Comparison of ENCODE assay signal across 8 cellular contexts in the genomic region with DNA sequence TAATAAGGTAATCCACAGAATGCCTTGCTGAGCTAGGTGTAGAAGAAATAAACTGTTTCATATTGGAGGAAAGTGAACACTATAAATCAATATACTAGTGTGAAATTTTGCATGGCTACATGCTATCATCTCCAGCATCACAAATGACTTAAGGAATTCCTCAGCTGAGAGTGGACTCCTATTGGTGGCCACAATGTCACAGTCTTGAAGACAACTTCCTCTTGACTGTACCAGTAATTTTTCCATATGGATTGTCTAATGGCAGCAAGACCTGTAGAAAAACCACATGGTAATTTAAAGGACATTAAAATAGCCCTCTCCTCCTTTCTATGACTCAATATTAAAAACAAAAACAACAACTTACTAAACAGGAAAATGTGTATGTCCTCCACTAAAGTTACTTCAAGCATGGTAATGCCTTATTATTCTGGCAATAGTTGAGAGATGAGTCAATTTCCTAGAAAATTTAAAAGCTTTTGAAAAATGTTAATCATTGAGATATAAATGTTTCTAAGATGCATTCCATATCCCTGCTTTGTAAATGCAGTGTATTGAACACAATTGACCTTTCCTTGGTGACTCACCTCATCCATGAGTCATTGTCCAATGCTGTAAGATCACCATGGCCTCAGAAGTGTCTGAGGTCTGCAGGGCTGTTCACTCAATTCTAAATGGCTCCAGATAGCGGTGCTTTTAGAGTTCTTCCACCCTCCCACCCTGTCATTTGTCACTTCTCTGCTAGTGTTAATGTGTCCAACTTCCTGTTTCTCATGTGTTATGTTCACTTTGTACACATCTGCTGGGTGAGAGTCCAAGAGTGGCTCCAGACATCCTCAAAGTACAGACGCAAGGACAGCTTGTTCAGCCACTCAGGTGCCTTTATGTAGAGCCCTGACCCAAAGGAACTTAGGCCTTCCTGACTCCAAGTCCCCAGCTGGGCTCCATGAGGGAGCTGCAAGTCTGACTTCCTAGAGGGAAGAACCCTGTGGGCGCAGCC. TPM values are rescaled to one million over a fixed set of nuclear protein-coding genes. Genes with fewer than 3 reads are reported as not detected.
A peak's percentile ranks its signal among the peaks of the same experiment; 100 is the strongest.
DNase-seq lines count a peak whose midpoint lies in the region; ATAC-seq, FAIRE-seq and TF ChIP-seq lines count a peak whose summit lies in the region.

No MANE protein-coding gene starts in this region.

- FAIRE-seq in HTR-8/SVneo (lab: Jason Lieb, UNC): peak; percentile 90

- H3K27ac Mint-ChIP-seq in activated naive CD8-positive, alpha-beta T cell treated with anti-CD3 and anti-CD28 coated beads, Interleukin-2, amount 50 U/mL, for 24 hours: peak overlapping the region; percentile 68

- TF ChIP-seq CTCF in dorsolateral prefrontal cortex (IDR thresholded peaks at IDR 0.05 in 54 of 56, conservative IDR thresholded peaks at IDR 0.05 in 2 of 56; ENCODE audit: low read depth in 1 of 56, partially characterized antibody in 56 of 56): no peak

- peaks cover 13% of the 10 kb centered on the region for H3K4me1 Mint-ChIP-seq in activated naive CD8-positive, alpha-beta T cell treated with anti-CD3 and anti-CD28 coated beads, Interleukin-2, amount 50 U/mL, for 24 hours

- H3K36me3 Mint-ChIP-seq in activated naive CD8-positive, alpha-beta T cell treated with anti-CD3 and anti-CD28 coated beads, Interleukin-2, amount 50 U/mL, for 24 hours (ENCODE audit: low read depth): no peaks in the 10 kb centered on the region

- ATAC-seq in activated naive CD8-positive, alpha-beta T cell treated with anti-CD3 and anti-CD28 coated beads, Interleukin-2, amount 50 U/mL, for 24 hours: peak; percentile 97
- ATAC-seq in HG02678 (IDR thresholded peaks at IDR 0.05; ENCODE audit: unreplicated experiment): no peak

- peaks cover 2% of the 10 kb centered on the region for H3K27me3 Mint-ChIP-seq in activated naive CD8-positive, alpha-beta T cell treated with anti-CD3 and anti-CD28 coated beads, Interleukin-2, amount 50 U/mL, for 24 hours

- no peak overlapping the region for H3K4me3 ChIP-seq in dorsolateral prefrontal cortex

- H3K27ac ChIP-seq in caudate nucleus (ENCODE audit: low read depth, low read length): no peak overlapping the region
- H3K27ac ChIP-seq in dorsolateral prefrontal cortex: peak overlapping the region in 14 of 59 donors; percentile 2 to 50 (median 18)

- H3K9me3 Mint-ChIP-seq in activated naive CD8-positive, alpha-beta T cell treated with anti-CD3 and anti-CD28 coated beads, Interleukin-2, amount 50 U/mL, for 24 hours: no peaks in the 10 kb centered on the region

- H3K27me3 ChIP-seq in dorsolateral prefrontal cortex: no peaks in the 10 kb centered on the region

- no peak overlapping the region for H3K4me3 Mint-ChIP-seq in activated naive CD8-positive, alpha-beta T cell treated with anti-CD3 and anti-CD28 coated beads, Interleukin-2, amount 50 U/mL, for 24 hours

- intact Hi-C loops in dorsolateral prefrontal cortex (cut with DNase I): no loop called here

- peak; percentile 35 for DNase-seq in COLO668 (lab: John Stamatoyannopoulos, UW; ENCODE audit: unreplicated experiment)
- DNase-seq in HTR-8/SVneo (ENCODE audit: insufficient read length, low spot score): peak; percentile 71
- peak; percentile 42 for DNase-seq in activated naive CD8-positive, alpha-beta T cell treated with anti-CD3 and anti-CD28 coated beads, Interleukin-2, amount 50 U/mL, for 24 hours
- DNase-seq in lung microvascular endothelial cell (ENCODE audit: low read depth in 2 of 2): peak; percentile 42 to 97
- DNase-seq in effector CD8-positive, alpha-beta T cell (lab: John Stamatoyannopoulos, UW): no peak
- no peak for DNase-seq in caudate nucleus (lab: John Stamatoyannopoulos, UW)
- no peak for DNase-seq in dorsolateral prefrontal cortex

RNA-seq across cellular contexts. Expression of gene DNASE2B, which starts 32.8 kb away (rescaled TPM):
- not detected in 2 replicates for total RNA-seq in lung microvascular endothelial cell
- total RNA-seq in dorsolateral prefrontal cortex: 1 to 10 TPM in 33 of 120 experiments, under 1 TPM in 55, not detected in 32; 0.35 to 2.3 (median 0.83) TPM

Comparison
In these comparisons a context has a peak if more than half of its experiments do, and no peak if none do; other contexts are left out.
1. DNase-seq: peak in COLO668 (single experiment), HTR-8/SVneo (single experiment), activated naive CD8-positive, alpha-beta T cell treated with anti-CD3 and anti-CD28 coated beads, Interleukin-2, amount 50 U/mL, for 24 hours (single experiment) and lung microvascular endothelial cell (2 of 2); none in effector CD8-positive, alpha-beta T cell (single experiment), caudate nucleus (0 of 61) and dorsolateral prefrontal cortex (0 of 10).